In the genomic region with DNA sequence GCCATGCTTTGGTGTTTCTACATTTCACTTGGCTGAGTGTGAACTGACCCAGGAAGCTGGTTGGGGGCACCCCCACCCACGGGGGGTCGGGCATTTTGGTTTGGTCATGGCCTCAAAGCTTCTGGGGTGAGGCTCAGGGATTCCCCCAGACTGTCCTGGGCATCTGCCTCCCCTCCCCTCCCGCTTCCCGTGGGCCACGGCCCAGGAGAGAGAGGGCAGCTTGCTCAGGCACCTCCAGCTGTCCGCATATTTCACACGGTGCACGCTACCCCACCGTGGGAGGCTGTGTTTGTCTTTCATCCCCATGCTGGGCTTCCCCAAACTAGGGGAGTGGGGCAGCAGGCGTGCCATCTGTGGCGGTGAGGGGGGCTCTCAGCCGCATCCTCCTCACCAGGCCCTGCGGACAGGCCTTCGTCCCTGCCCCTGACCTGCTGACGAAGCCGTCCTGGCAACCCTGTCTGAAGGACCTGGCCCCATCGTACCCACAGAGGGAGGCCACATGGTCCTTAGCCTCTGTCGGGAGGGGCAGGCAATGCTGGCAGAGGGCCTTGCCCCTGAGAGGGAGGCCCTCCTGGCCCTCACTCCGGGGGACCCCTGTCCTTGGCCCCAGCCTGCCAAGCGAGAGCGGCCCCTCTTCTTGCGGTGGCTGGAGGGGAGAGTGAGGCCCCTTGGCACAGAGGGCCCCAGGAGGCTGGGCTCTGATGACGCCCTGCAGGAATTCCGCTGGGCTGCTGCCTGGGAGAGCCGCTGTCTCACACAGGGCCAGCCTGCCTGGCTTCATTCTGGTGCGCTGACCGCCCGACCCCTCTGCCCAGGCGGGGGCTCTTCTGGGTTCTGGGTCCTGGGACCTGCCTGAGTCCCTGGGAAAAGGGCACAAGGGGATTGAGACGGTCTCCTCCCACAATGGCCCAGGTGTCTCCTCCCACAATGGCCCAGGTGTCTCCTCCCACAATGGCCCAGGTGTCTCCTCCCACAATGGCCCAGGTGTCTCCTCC, we compare ENCODE assay signal across 14 cellular contexts. TPM values are rescaled to one million over a fixed set of nuclear protein-coding genes. Genes with fewer than 3 reads are reported as not detected.
A peak's percentile ranks its signal among the peaks of the same experiment; 100 is the strongest.
DNase-seq lines count a peak whose midpoint lies in the region; ATAC-seq and TF ChIP-seq lines count a peak whose summit lies in the region.
"Had no signal": no experiment of that assay in that cellular context is flagged by ENCODE, and none has a peak within 500 bp of the region (broad histone marks: within the 10 kb centered on the region; RNA-seq: fewer than 3 reads in every experiment).

No MANE protein-coding gene starts in this region.

- 55% methylated on average over 30 of the region's 30 CpGs for WGBS in right cardiac atrium

- H3K4me3 ChIP-seq in right cardiac atrium (ENCODE audit: low read length) (no peak overlapping the region), right atrium auricular region (no peak overlapping the region)
- H3K4me3 ChIP-seq: tibial nerve had no signal

- no peaks in the 10 kb centered on the region; the same call in 1 of the 2 replicates for H3K27me3 Mint-ChIP-seq in WTC11 (ENCODE audit: low read depth)

- ATAC-seq in right cardiac atrium (peak in 1 of 2 donors; percentile 22), WTC11 (peak; percentile 73), GM21786 (IDR thresholded peaks at IDR 0.05; ENCODE audit: unreplicated experiment) (no peak), HG03097 (IDR thresholded peaks at IDR 0.05; ENCODE audit: low FRiP score, unreplicated experiment) (no peak)

- peaks cover 31% of the 10 kb centered on the region for H3K4me1 Mint-ChIP-seq in WTC11

- H3K9me3 Mint-ChIP-seq in WTC11, result no peaks in the 10 kb centered on the region

- DNase-seq in right cardiac atrium (peak; percentile 13 to 63 (median 27)), right atrium auricular region (ENCODE audit: low spot score) (no peak), WTC11 (ENCODE audit: low spot score) (peak; percentile 63), kidney glomerular epithelial cell (lab: John Stamatoyannopoulos, UW) (peak; percentile 23), RKO (ENCODE audit: low spot score) (no peak), SIG-M5 (lab: John Stamatoyannopoulos, UW) (no peak)
- DNase-seq: amygdala, head of caudate nucleus, NCI-H2107, T1000 had no signal

- no peak overlapping the region for H3K27ac Mint-ChIP-seq in WTC11

- H3K36me3 ChIP-seq in right atrium auricular region, result no peaks in the 10 kb centered on the region
- H3K36me3 ChIP-seq: tibial nerve had no signal

- H3K27me3 ChIP-seq in right cardiac atrium (ENCODE audit: control insufficient read depth, insufficient read depth) (no peaks in the 10 kb centered on the region), right atrium auricular region (no peaks in the 10 kb centered on the region)

- H3K4me3 Mint-ChIP-seq in WTC11, result no peak overlapping the region

- POLR2A ChIA-PET in WTC11 (lab: Charles Lee), result no interaction called here

- H3K36me3 Mint-ChIP-seq in WTC11, result no peaks in the 10 kb centered on the region

- H3K4me1 ChIP-seq in right cardiac atrium (ENCODE audit: control insufficient read depth, insufficient read depth, low read length) (no peaks in the 10 kb centered on the region), right atrium auricular region (no peaks in the 10 kb centered on the region)
- H3K4me1 ChIP-seq: tibial nerve had no signal

- TF ChIP-seq CTCF in right atrium auricular region (IDR thresholded peaks at IDR 0.05), result no peak
- TF ChIP-seq CTCF in WTC11 (IDR thresholded peaks at IDR 0.05), result no peak

- no peaks in the 10 kb centered on the region for H3K9me3 ChIP-seq in right cardiac atrium (ENCODE audit: control insufficient read depth, low read length)
- no peaks in the 10 kb centered on the region for H3K9me3 ChIP-seq in right atrium auricular region
- H3K9me3 ChIP-seq: tibial nerve had no signal

- CTCF ChIA-PET in WTC11 (lab: Charles Lee), result no interaction called here

- intact Hi-C loops in right cardiac atrium (cut with DNase I), result no loop called here

- H3K27ac ChIP-seq in right cardiac atrium (ENCODE audit: low read length) (no peak overlapping the region), right atrium auricular region (no peak overlapping the region)
- H3K27ac ChIP-seq: tibial nerve had no signal

TF ChIP-seq in WTC11, 78 proteins besides CTCF, POLR2A, EP300 and RAD21:
- TF ChIP-seq NR2C2 (CRISPR knock-in tag; IDR thresholded peaks at IDR 0.05), result no peak
- TF ChIP-seq FOXP1 (CRISPR knock-in tag; IDR thresholded peaks at IDR 0.05; ENCODE audit: borderline replicate concordance), result 0 out of 2 replicates have a peak, but pooled peaks have one; percentile 25
TF ChIP-seq in WTC11: peak in this region for 1.

RNA-seq across cellular contexts. Expression of a gene that starts 22.1 kb away (rescaled TPM):
- total RNA-seq in right cardiac atrium (under 1 TPM in 1 of 4 donors, not detected in 3; 0.18 TPM), right atrium auricular region (under 1 TPM in 1 of 2 donors, not detected in 1; 0.16 TPM), WTC11 (2021) (5.7 to 6.4 TPM (median 5.8 TPM) in 3 replicates)
- polyA plus RNA-seq in right cardiac atrium, result 0.07 TPM
- total RNA-seq: RPMI7951 had no signal

RNA-seq across cellular contexts. Expression of a gene that starts 24.5 kb away (rescaled TPM):
- 10 to 100 TPM in 3 of 4 donors, 1 to 10 TPM in 1; 8.7 to 13.9 (median 12.2) TPM for total RNA-seq in right cardiac atrium
- 12.9 TPM for polyA plus RNA-seq in right cardiac atrium
- 10 to 100 TPM in 1 of 2 donors, 1 to 10 TPM in 1; 6.8 to 11.4 TPM for total RNA-seq in right atrium auricular region
- 33.8 to 39.2 TPM (median 34.7 TPM) in 3 replicates for total RNA-seq in WTC11 (2021)

RNA-seq across cellular contexts. Expression of a gene that starts 49.6 kb away (rescaled TPM):
- 10 to 100 TPM; 46.3 to 51.4 (median 46.6) TPM for total RNA-seq in right cardiac atrium
- polyA plus RNA-seq in right cardiac atrium, result 35.8 TPM
- total RNA-seq in right atrium auricular region, result 10 to 100 TPM; 30.0 to 33.3 TPM
- total RNA-seq in WTC11 (2021), result 20.9 to 22.3 TPM (median 20.9 TPM) in 3 replicates

Comparison
In these comparisons a context has a peak if more than half of its experiments do, and no peak if none do; other contexts are left out.
1. DNase-seq: peak in right cardiac atrium (3 of 3), WTC11 (single experiment) and kidney glomerular epithelial cell (single experiment); none in right atrium auricular region (single experiment), RKO (single experiment) and SIG-M5 (single experiment).